9 cellular contexts compared by ENCODE assay signal in the genomic region with DNA sequence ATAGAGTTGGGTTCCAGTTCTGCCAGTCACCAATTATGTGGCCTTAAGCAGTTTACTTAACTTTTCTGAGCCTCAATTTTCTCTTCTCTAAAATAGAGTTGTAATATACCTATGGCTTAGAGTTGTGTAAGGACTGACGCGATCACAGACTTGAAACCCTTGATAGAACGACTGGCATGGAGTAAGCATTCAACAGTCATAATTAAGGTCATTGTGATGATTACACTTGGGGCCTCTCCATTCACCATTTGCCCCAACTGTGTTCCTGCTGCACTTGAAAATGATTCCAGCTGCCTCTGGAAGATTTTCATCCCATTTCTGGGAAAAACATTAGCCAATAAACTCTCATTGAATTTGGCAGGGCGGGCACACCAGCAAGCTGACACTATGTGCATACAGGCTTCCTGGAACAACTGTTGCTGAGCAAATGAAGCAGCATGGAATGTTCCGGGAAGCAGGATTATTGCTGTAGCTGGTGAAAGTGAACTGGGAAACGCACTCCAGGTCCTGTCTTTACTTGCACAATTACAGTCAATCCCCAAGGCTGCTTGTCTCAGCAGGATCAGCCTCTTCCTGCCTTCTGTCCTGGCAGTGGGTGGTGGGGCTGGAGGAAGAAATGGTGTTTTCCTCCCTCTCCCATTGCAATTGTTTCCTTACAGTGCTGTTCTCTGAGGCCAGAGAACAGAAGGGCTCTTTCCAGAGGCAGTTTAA. TPM values are rescaled to one million over a fixed set of nuclear protein-coding genes. Genes with fewer than 3 reads are reported as not detected.
DNase-seq lines count a peak whose midpoint lies in the region; ATAC-seq and TF ChIP-seq lines count a peak whose summit lies in the region.
"Had no signal": no experiment of that assay in that cellular context is flagged by ENCODE, and none has a peak within 500 bp of the region (broad histone marks: within the 10 kb centered on the region; RNA-seq: fewer than 3 reads in every experiment).

No MANE protein-coding gene starts in this region.

- peaks cover 43% of the 10 kb centered on the region for H3K36me3 Mint-ChIP-seq in natural killer cell treated with Interleukin-12 subunit alpha and Interleukin-12 subunit beta and Interleukin-15 and Interleukin-18, amount 100 ng/mL, for 72 hours
- H3K36me3 Mint-ChIP-seq in natural killer cell (no peaks in the 10 kb centered on the region), progenitor cell of endocrine pancreas (ENCODE audit: insufficient read depth) (no peaks in the 10 kb centered on the region)
- peaks cover 72% of the 10 kb centered on the region for H3K36me3 Mint-ChIP-seq in dendritic cell treated with granulocyte-macrophage colony-stimulating factor and Interleukin-4, amounts not matched to agents 40 ng/mL and 50 ng/mL, for 4 days (ENCODE audit: low read depth)

- H3K4me3 Mint-ChIP-seq in natural killer cell treated with Interleukin-12 subunit alpha and Interleukin-12 subunit beta and Interleukin-15 and Interleukin-18, amount 100 ng/mL, for 72 hours, result peak overlapping the region; percentile 50
- H3K4me3 Mint-ChIP-seq in natural killer cell (no peak overlapping the region), progenitor cell of endocrine pancreas (ENCODE audit: low read depth) (no peak overlapping the region)
- H3K4me3 Mint-ChIP-seq in dendritic cell treated with granulocyte-macrophage colony-stimulating factor and Interleukin-4, amounts not matched to agents 40 ng/mL and 50 ng/mL, for 4 days, result no peak overlapping the region

- intact Hi-C loops in natural killer cell (cut with micrococcal nuclease) (no loop called here), vagina (cut with DNase I) (loop anchor here (10.0 kb wide), 1 partner anchor 64 kb away; no protein-coding TSS in a partner anchor)
- intact Hi-C loops in dendritic cell treated with granulocyte-macrophage colony-stimulating factor and Interleukin-4, amounts not matched to agents 40 ng/mL and 50 ng/mL, for 4 days (cut with micrococcal nuclease), result no loop called here

- H3K27ac Mint-ChIP-seq in natural killer cell treated with Interleukin-12 subunit alpha and Interleukin-12 subunit beta and Interleukin-15 and Interleukin-18, amount 100 ng/mL, for 72 hours, result peak overlapping the region; percentile 35 to 97
- H3K27ac Mint-ChIP-seq in natural killer cell (peak overlapping the region in 1 of 2 donors; percentile 99), progenitor cell of endocrine pancreas (no peak overlapping the region)
- peak overlapping the region; percentile 63 for H3K27ac Mint-ChIP-seq in dendritic cell treated with granulocyte-macrophage colony-stimulating factor and Interleukin-4, amounts not matched to agents 40 ng/mL and 50 ng/mL, for 4 days

- H3K4me1 ChIP-seq in vagina, result peaks cover 97% of the 10 kb centered on the region

- H3K27me3 ChIP-seq in vagina, result no peaks in the 10 kb centered on the region

- H3K27ac ChIP-seq in vagina, result peak overlapping the region; percentile 84

- DNase-seq in natural killer cell treated with Interleukin-12 subunit alpha and Interleukin-12 subunit beta and Interleukin-15 and Interleukin-18, amount 100 ng/mL, for 72 hours (ENCODE audit: low spot score), result no peak
- DNase-seq in natural killer cell, result no peak
- peak; percentile 51 for DNase-seq in midbrain (lab: John Stamatoyannopoulos, UW)
- DNase-seq in vagina (ENCODE audit: extremely low spot score in 2 of 2), result no peak
- no peak for DNase-seq in GDM1 (lab: John Stamatoyannopoulos, UW)
- DNase-seq in progenitor cell of endocrine pancreas (ENCODE audit: low spot score, unreplicated experiment), result no peak
- no peak for DNase-seq in NCI-H526 (lab: John Stamatoyannopoulos, UW)
- DNase-seq: small intestine had no signal

- no peaks in the 10 kb centered on the region for H3K27me3 Mint-ChIP-seq in natural killer cell treated with Interleukin-12 subunit alpha and Interleukin-12 subunit beta and Interleukin-15 and Interleukin-18, amount 100 ng/mL, for 72 hours
- H3K27me3 Mint-ChIP-seq in natural killer cell (ENCODE audit: low read depth in 2 of 2) (no peaks in the 10 kb centered on the region), progenitor cell of endocrine pancreas (peaks cover 57% of the 10 kb centered on the region)
- H3K27me3 Mint-ChIP-seq in dendritic cell treated with granulocyte-macrophage colony-stimulating factor and Interleukin-4, amounts not matched to agents 40 ng/mL and 50 ng/mL, for 4 days, result no peaks in the 10 kb centered on the region

- peaks cover 86 to 89% of the 10 kb centered on the region in 2 donors for H3K4me1 Mint-ChIP-seq in natural killer cell treated with Interleukin-12 subunit alpha and Interleukin-12 subunit beta and Interleukin-15 and Interleukin-18, amount 100 ng/mL, for 72 hours (ENCODE audit: low read depth in 2 of 2)
- H3K4me1 Mint-ChIP-seq in natural killer cell (peaks cover 86 to 95% of the 10 kb centered on the region in 2 donors), progenitor cell of endocrine pancreas (ENCODE audit: low read depth) (no peaks in the 10 kb centered on the region)
- H3K4me1 Mint-ChIP-seq in dendritic cell treated with granulocyte-macrophage colony-stimulating factor and Interleukin-4, amounts not matched to agents 40 ng/mL and 50 ng/mL, for 4 days (ENCODE audit: low read depth), result peaks cover 96% of the 10 kb centered on the region

- H3K36me3 ChIP-seq in vagina, result no peaks in the 10 kb centered on the region

- TF ChIP-seq POLR2A in vagina (IDR thresholded peaks at IDR 0.05), result no peak

- TF ChIP-seq CTCF in natural killer cell (IDR thresholded peaks at IDR 0.05) (no peak), vagina (IDR thresholded peaks at IDR 0.05) (no peak), progenitor cell of endocrine pancreas (IDR thresholded peaks at IDR 0.05; ENCODE audit: unreplicated experiment) (no peak)

- H3K9me3 ChIP-seq in vagina, result no peaks in the 10 kb centered on the region

- ATAC-seq in natural killer cell treated with Interleukin-12 subunit alpha and Interleukin-12 subunit beta and Interleukin-15 and Interleukin-18, amount 100 ng/mL, for 72 hours, result no peak
- ATAC-seq in natural killer cell, result no peak

- H3K9me3 Mint-ChIP-seq in natural killer cell treated with Interleukin-12 subunit alpha and Interleukin-12 subunit beta and Interleukin-15 and Interleukin-18, amount 100 ng/mL, for 72 hours, result no peaks in the 10 kb centered on the region
- H3K9me3 Mint-ChIP-seq in natural killer cell (no peaks in the 10 kb centered on the region), progenitor cell of endocrine pancreas (ENCODE audit: low read depth) (no peaks in the 10 kb centered on the region)
- H3K9me3 Mint-ChIP-seq in dendritic cell treated with granulocyte-macrophage colony-stimulating factor and Interleukin-4, amounts not matched to agents 40 ng/mL and 50 ng/mL, for 4 days, result no peaks in the 10 kb centered on the region

- H3K4me3 ChIP-seq in vagina, result no peak overlapping the region

RNA-seq across cellular contexts. Expression of a gene that starts 19.6 kb away (rescaled TPM):
- total RNA-seq in natural killer cell treated with Interleukin-12 subunit alpha and Interleukin-12 subunit beta and Interleukin-15 and Interleukin-18, amount 100 ng/mL, for 72 hours, result 100 to 1,000 TPM; 698 to 736 TPM
- 100 to 1,000 TPM; 354 to 638 (median 490) TPM for total RNA-seq in natural killer cell
- total RNA-seq in vagina, result 869 TPM
- 1.9 and 3.8 TPM in 2 replicates for total RNA-seq in progenitor cell of endocrine pancreas

Comparison
In these comparisons a context has a peak if more than half of its experiments do, and no peak if none do; other contexts are left out.
1. RNA of a gene that starts 19.6 kb away (total RNA-seq): 869 TPM in vagina (single experiment), 698 to 736 TPM in natural killer cell treated with Interleukin-12 subunit alpha and Interleukin-12 subunit beta and Interleukin-15 and Interleukin-18, amount 100 ng/mL, for 72 hours and 354 to 638 TPM in natural killer cell; 1.9 to 3.8 TPM in progenitor cell of endocrine pancreas; every median in the first group is over 10 times any median in the second.